22 cellular contexts compared by ENCODE assay signal in genomic region chr2:62101886-62102285, GRCh38.
"Had no signal": no experiment of that assay in that cellular context is flagged by ENCODE, and none has a peak within 500 bp of the region (broad histone marks: within the 10 kb centered on the region; RNA-seq: fewer than 3 reads in every experiment).

No MANE protein-coding gene starts in this region.

- H3K27ac ChIP-seq: coronary artery, dorsolateral prefrontal cortex, epithelial cell of prostate, esophagus squamous epithelium, gastrocnemius medialis, left lung, lower lobe of right lung had no signal

- DNase-seq: dermis blood vessel endothelial cell; dorsolateral prefrontal cortex; effector CD4-positive, alpha-beta T cell; effector memory CD4-positive, alpha-beta T cell; erythroblast; esophagus squamous epithelium; foreskin fibroblast; foreskin melanocyte; gastrocnemius medialis; glutamatergic neuron; head of caudate nucleus; hippocampal formation; kidney; kidney glomerular epithelial cell; left lung; left ventricle myocardium superior; lower lobe of right lung; mesenchymal stem cell; midbrain had no signal

- H3K27me3 ChIP-seq: dorsolateral prefrontal cortex, esophagus squamous epithelium, gastrocnemius medialis, left lung had no signal

- ATAC-seq: esophagus mucosa, gastrocnemius medialis, left lung, left ventricle myocardium superior, lower lobe of right lung had no signal

- H3K4me3 ChIP-seq: coronary artery, dorsolateral prefrontal cortex, esophagus squamous epithelium, gastrocnemius medialis, left lung, lower lobe of right lung had no signal

- H3K36me3 ChIP-seq: esophagus squamous epithelium, gastrocnemius medialis, left lung, lower lobe of right lung had no signal

- H3K4me1 ChIP-seq: esophagus squamous epithelium, gastrocnemius medialis had no signal

- H3K9me3 ChIP-seq: esophagus squamous epithelium, gastrocnemius medialis, left lung, lower lobe of right lung had no signal
